Comparison of ENCODE assay signal across 8 cellular contexts in genomic region chr9:113682297-113682771, GRCh38.
DNase-seq lines count a peak whose midpoint lies in the region; ATAC-seq and TF ChIP-seq lines count a peak whose summit lies in the region.

No MANE protein-coding gene starts in this region.

- no peaks in the 10 kb centered on the region for H4K20me1 ChIP-seq in osteoblast (ENCODE audit: insufficient read depth, low read length)

- no peak for DNase-seq in CD14-positive monocyte (ENCODE audit: low spot score)
- DNase-seq in HEK293T (ENCODE audit: extremely low spot score), result peak; percentile 78
- peak; percentile 9 for DNase-seq in NOMO-1 treated with dmso at 0.1 percent for 144 hours (lab: John Stamatoyannopoulos, UW; ENCODE audit: unreplicated experiment)
- peak; percentile 9 for DNase-seq in activated gamma-delta T cell treated with anti-CD3 and anti-CD28 coated beads, Interleukin-2, amount 50 U/mL, for 16 hours (ENCODE audit: low read depth)
- DNase-seq in glomerular visceral epithelial cell (ENCODE audit: extremely low spot score), result peak; percentile 78
- peak; percentile 95 for DNase-seq in osteoblast (ENCODE audit: insufficient read length, low spot score, missing footprints)

- H3K4me1 Mint-ChIP-seq in CD14-positive monocyte, result peaks cover 12% of the 10 kb centered on the region

- H3K79me2 ChIP-seq in osteoblast (ENCODE audit: insufficient read depth, low read length), result no peaks in the 10 kb centered on the region

- CTCF ChIA-PET in HEK293T (lab: Yijun Ruan, JAX), result interaction anchor here (0.7 kb wide), 1 partner anchor 70 kb away, joined by 3 read pairs; no protein-coding TSS in a partner anchor

- peaks cover 0 to 7% of the 10 kb centered on the region in 2 donors for H3K36me3 Mint-ChIP-seq in CD14-positive monocyte

- intact Hi-C loops in CD14-positive monocyte (cut with micrococcal nuclease), result no loop called here

- TF ChIP-seq CTCF in CD14-positive monocyte (IDR thresholded peaks at IDR 0.05) (peak; percentile 97), osteoblast (IDR thresholded peaks at IDR 0.05; ENCODE audit: extremely low read depth, low read depth, low read length) (peak; percentile 97)

- H3K27me3 Mint-ChIP-seq in CD14-positive monocyte (ENCODE audit: low read depth in 3 of 3), result peaks cover 5 to 18% (median 13%) of the 10 kb centered on the region in 3 donors

- peak overlapping the region; percentile 83 for H2AFZ ChIP-seq in osteoblast (ENCODE audit: low read length)

- peaks cover 22% of the 10 kb centered on the region for H3K27me3 ChIP-seq in osteoblast (ENCODE audit: insufficient read depth, low read length)

- peaks cover 20 to 28% (median 23%) of the 10 kb centered on the region in 7 donors for H3K9me3 Mint-ChIP-seq in CD14-positive monocyte

- H3K27ac Mint-ChIP-seq in CD14-positive monocyte, result no peak overlapping the region

- H3K4me1 ChIP-seq in osteoblast (ENCODE audit: insufficient read depth, low read length), result peaks cover 3% of the 10 kb centered on the region

- ATAC-seq in GM21529 (IDR thresholded peaks at IDR 0.05; ENCODE audit: unreplicated experiment), result no peak
- no peak for ATAC-seq in GM19328 (IDR thresholded peaks at IDR 0.05; ENCODE audit: unreplicated experiment)

- H3K4me2 ChIP-seq in osteoblast (ENCODE audit: insufficient read depth, low read length), result peak overlapping the region; percentile 70

- POLR2A ChIA-PET in HEK293T (lab: Yijun Ruan, JAX), result no interaction called here

- H3K4me3 Mint-ChIP-seq in CD14-positive monocyte, result peak overlapping the region in 1 of 2 donors; percentile 40

- H3K36me3 ChIP-seq in osteoblast (ENCODE audit: insufficient read depth, low read length), result no peaks in the 10 kb centered on the region

- H3K4me3 ChIP-seq in osteoblast (ENCODE audit: insufficient read depth, low read length), result peak overlapping the region; percentile 22

- H3K27ac ChIP-seq in osteoblast (ENCODE audit: low read depth, low read length), result no peak overlapping the region

- H3K9me3 ChIP-seq in osteoblast (ENCODE audit: low read depth, low read length), result no peaks in the 10 kb centered on the region

TF ChIP-seq in HEK293T, 16 proteins besides CTCF, POLR2A, EP300 and RAD21:
- no peak for TF ChIP-seq ZNF384 (IDR thresholded peaks at IDR 0.05)
- peak; percentile 73; the same call in 1 of the 2 replicates for TF ChIP-seq PKNOX1 (IDR thresholded peaks at IDR 0.05)
TF ChIP-seq in HEK293T: peak in this region for 1.
